1 cellular context compared by ENCODE assay signal in genomic region chr17:77371117-77371887, GRCh38.
TF ChIP-seq lines count a peak whose summit lies in the region.

No MANE protein-coding gene starts in this region.

TF ChIP-seq in IMR-90, 13 proteins besides CTCF, POLR2A, EP300 and RAD21 (continued from another document):
- TF ChIP-seq USF2 (IDR thresholded peaks at IDR 0.05; ENCODE audit: low read depth, low read length): no peak
- TF ChIP-seq CEBPB (IDR thresholded peaks at IDR 0.05; ENCODE audit: low read depth, low read length): no peak
- no peak for TF ChIP-seq BHLHE40 (IDR thresholded peaks at IDR 0.05; ENCODE audit: low read depth, low read length)
- TF ChIP-seq MXI1 (IDR thresholded peaks at IDR 0.05; ENCODE audit: borderline replicate concordance, low read depth, low read length): no peak
- no peak for TF ChIP-seq NFE2L2 (IDR thresholded peaks at IDR 0.05; ENCODE audit: low read depth, low read length)
- TF ChIP-seq MAFK (IDR thresholded peaks at IDR 0.05; ENCODE audit: low read depth, low read length): no peak
